Comparison of ENCODE assay signal across 1 cellular context in genomic region chr4:84767163-84767562, GRCh38.
TF ChIP-seq lines count a peak whose summit lies in the region.

No MANE protein-coding gene starts in this region.

TF ChIP-seq in GM12878, 131 proteins besides CTCF, POLR2A, EP300 and RAD21 (continued from another document):
- TF ChIP-seq MLLT1 (IDR thresholded peaks at IDR 0.05) (no peak), EED (IDR thresholded peaks at IDR 0.05; ENCODE audit: low read depth) (no peak), CBX5 (IDR thresholded peaks at IDR 0.05; ENCODE audit: low read depth) (no peak)
